Comparison of ENCODE assay signal across 11 cellular contexts in genomic region chr17:12983986-12984932, GRCh38. TPM values are rescaled to one million over a fixed set of nuclear protein-coding genes. Genes with fewer than 3 reads are reported as not detected.
DNase-seq lines count a peak whose midpoint lies in the region; ATAC-seq and TF ChIP-seq lines count a peak whose summit lies in the region.
"Had no signal": no experiment of that assay in that cellular context is flagged by ENCODE, and none has a peak within 500 bp of the region (broad histone marks: within the 10 kb centered on the region; RNA-seq: fewer than 3 reads in every experiment).

No MANE protein-coding gene starts in this region.

- in situ Hi-C loops in transverse colon (cut with MboI; ENCODE audit: low pct_ligation_motif_present in 1 of 4, low pct_unique_long_range_greater_than_20kb in 1 of 4, low sequenced_read_pairs in 3 of 4): no loop called here

- H3K27me3 ChIP-seq in transverse colon: no peaks in the 10 kb centered on the region

- H3K4me1 ChIP-seq in transverse colon: peaks cover 0 to 5% (median 0%) of the 10 kb centered on the region in 4 donors

- TF ChIP-seq EP300 in transverse colon (IDR thresholded peaks at IDR 0.05; ENCODE audit: low read depth): no peak

- intact Hi-C loops in transverse colon (cut with DNase I; ENCODE audit: low total_unique reads): no loop called here

- H3K36me3 ChIP-seq in transverse colon: no peaks in the 10 kb centered on the region

- TF ChIP-seq CTCF in coronary artery (IDR thresholded peaks at IDR 0.05) (no peak), mesothelial cell of epicardium (IDR thresholded peaks at IDR 0.05; ENCODE audit: unreplicated experiment) (no peak), transverse colon (IDR thresholded peaks at IDR 0.05) (no peak)

- 79 to 87% methylated on average over 12 to 22 of the region's 22 CpGs for WGBS in transverse colon (ENCODE audit: low coverage in 1 of 2), 2 donors

- H3K27ac Mint-ChIP-seq in mesothelial cell of epicardium: peak overlapping the region; percentile 73

- peak; percentile 63 for DNase-seq in DMS 273 (lab: John Stamatoyannopoulos, UW; ENCODE audit: unreplicated experiment)
- DNase-seq in DMS 273 treated with DMSO at 0.1 percent for 48 hours (lab: John Stamatoyannopoulos, UW): no peak
- peak; percentile 82 for DNase-seq in coronary artery (ENCODE audit: low spot score)
- DNase-seq in mesothelial cell of epicardium (ENCODE audit: low spot score in 2 of 2, unreplicated experiment in 2 of 2): no peak
- DNase-seq in transverse colon: peak; percentile 19
- DNase-seq in effector CD8-positive, alpha-beta T cell (lab: John Stamatoyannopoulos, UW): no peak
- no peak for DNase-seq in activated T-cell treated with anti-CD3 and anti-CD28 coated beads, Interleukin-2, amount 50 U/mL, for 4 hours
- no peak for DNase-seq in NCI-H748 treated with DMSO at 0.1 percent for 48 hours (lab: John Stamatoyannopoulos, UW)
- DNase-seq: H9, PC-9 had no signal

- no peaks in the 10 kb centered on the region for H3K27me3 Mint-ChIP-seq in mesothelial cell of epicardium (ENCODE audit: low read depth)
- no peaks in the 10 kb centered on the region for H3K27me3 Mint-ChIP-seq in activated T-cell treated with anti-CD3 and anti-CD28 coated beads, Interleukin-2, amount 50 U/mL, for 4 hours (ENCODE audit: low read depth)

- H3K4me3 Mint-ChIP-seq in mesothelial cell of epicardium: no peak overlapping the region
- no peak overlapping the region for H3K4me3 Mint-ChIP-seq in activated T-cell treated with anti-CD3 and anti-CD28 coated beads, Interleukin-2, amount 50 U/mL, for 4 hours
- H3K4me3 Mint-ChIP-seq: H9 had no signal

- peaks cover 3% of the 10 kb centered on the region for H3K36me3 Mint-ChIP-seq in mesothelial cell of epicardium
- H3K36me3 Mint-ChIP-seq in activated T-cell treated with anti-CD3 and anti-CD28 coated beads, Interleukin-2, amount 50 U/mL, for 4 hours (ENCODE audit: insufficient read depth): no peaks in the 10 kb centered on the region

- TF ChIP-seq POLR2A in transverse colon (IDR thresholded peaks at IDR 0.05): no peak

- H3K4me1 Mint-ChIP-seq in mesothelial cell of epicardium: peaks cover 21% of the 10 kb centered on the region
- peaks cover 6% of the 10 kb centered on the region for H3K4me1 Mint-ChIP-seq in activated T-cell treated with anti-CD3 and anti-CD28 coated beads, Interleukin-2, amount 50 U/mL, for 4 hours (ENCODE audit: low read depth)

- no peaks in the 10 kb centered on the region for H3K9me3 ChIP-seq in transverse colon

- no peak for ATAC-seq in activated T-cell treated with anti-CD3 and anti-CD28 coated beads, Interleukin-2, amount 50 U/mL, for 4 hours

- no peaks in the 10 kb centered on the region for H3K9me3 Mint-ChIP-seq in mesothelial cell of epicardium
- H3K9me3 Mint-ChIP-seq in activated T-cell treated with anti-CD3 and anti-CD28 coated beads, Interleukin-2, amount 50 U/mL, for 4 hours: no peaks in the 10 kb centered on the region
- H3K9me3 Mint-ChIP-seq: H9 had no signal

- H3K27ac ChIP-seq in coronary artery (peak overlapping the region; percentile 8 to 76), transverse colon (peak overlapping the region; percentile 34 to 66 (median 57))
- H3K27ac ChIP-seq: 22Rv1, PC-9 had no signal

- H3K4me3 ChIP-seq in coronary artery (peak overlapping the region; percentile 44), transverse colon (no peak overlapping the region)
- H3K4me3 ChIP-seq: PC-9 had no signal

RNA-seq across cellular contexts. Expression of gene ELAC2, which starts 33.6 kb away (rescaled TPM):
- 67.3 to 69.8 TPM (median 69.3 TPM) in 3 replicates for total RNA-seq in mesothelial cell of epicardium
- 100 to 1,000 TPM in 1 of 4 donors, 10 to 100 TPM in 3; 56.2 to 143 (median 66.0) TPM for total RNA-seq in transverse colon
- 100 to 1,000 TPM; 116 to 125 (median 118) TPM for total RNA-seq in activated T-cell treated with anti-CD3 and anti-CD28 coated beads, Interleukin-2, amount 50 U/mL, for 4 hours

Comparison
In these comparisons a context has a peak if more than half of its experiments do, and no peak if none do; other contexts are left out.
1. DNase-seq: peak in DMS 273 (single experiment), coronary artery (single experiment) and transverse colon (single experiment); none in DMS 273 treated with DMSO at 0.1 percent for 48 hours (single experiment), mesothelial cell of epicardium (0 of 2), effector CD8-positive, alpha-beta T cell (single experiment), activated T-cell treated with anti-CD3 and anti-CD28 coated beads, Interleukin-2, amount 50 U/mL, for 4 hours (single experiment) and NCI-H748 treated with DMSO at 0.1 percent for 48 hours (single experiment).